Comparison of ENCODE assay signal across 1 cellular context in genomic region chr14:74575936-74576335, GRCh38.
TF ChIP-seq lines count a peak whose summit lies in the region.

No MANE protein-coding gene starts in this region.

TF ChIP-seq in IMR-90, 13 proteins besides CTCF, POLR2A, EP300 and RAD21:
- no peak for TF ChIP-seq MAFK (IDR thresholded peaks at IDR 0.05; ENCODE audit: low read depth, low read length)
